8 cellular contexts compared by ENCODE assay signal in genomic region chr1:157993179-157994080, GRCh38. TPM values are rescaled to one million over a fixed set of nuclear protein-coding genes. Genes with fewer than 3 reads are reported as not detected.
DNase-seq lines count a peak whose midpoint lies in the region; ATAC-seq and TF ChIP-seq lines count a peak whose summit lies in the region.

KIRREL1 (plus strand) TSS chr1:157993645; CDS start chr1:157993677, 32 bp downstream.

- H3K27ac ChIP-seq in HCT116 (ENCODE audit: low read depth, low read length) = peak within 1 kb of the TSS; percentile 64; the same call in 1 of the 2 replicates

- H3K27me3 Mint-ChIP-seq in natural killer cell (ENCODE audit: low read depth in 2 of 2) = peaks cover 34 to 38% of the 10 kb centered on the region in 2 donors

- H4K20me1 ChIP-seq in HCT116 (ENCODE audit: insufficient read depth) = no peaks in the 10 kb centered on the region

- intact Hi-C loops in HCT116 (cut with micrococcal nuclease) (no loop called here), natural killer cell (cut with micrococcal nuclease) (loop anchor here (2.0 kb wide), 1 partner anchor 131 kb away; no protein-coding TSS in a partner anchor)

- H3K79me2 ChIP-seq in HCT116 (ENCODE audit: insufficient read depth, low read length) = peaks cover 48% of the 10 kb centered on the region

- BruUV-seq in HCT116 (replicated peaks; lab: Mats Ljungman, UMichigan) = no TSS peak

- no peaks in the 10 kb centered on the region for H3K9me3 Mint-ChIP-seq in natural killer cell

- H3K4me3 ChIP-seq in HCT116 (replicated peaks in 1 of 2; ENCODE audit: low read depth in 1 of 2, low read length in 2 of 2) = peak within 1 kb of the TSS; percentile 87 to 93
- H3K4me3 ChIP-seq in fibroblast of villous mesenchyme (ENCODE audit: low read depth, low read length) = peak within 1 kb of the TSS; percentile 99

- peaks cover 10 to 26% of the 10 kb centered on the region in 2 experiments; a peak in 3 of 4 replicates for H3K4me1 ChIP-seq in HCT116 (ENCODE audit: control insufficient read depth in 1 of 2, insufficient read depth in 2 of 2, low read length in 2 of 2)

- no peak for TF ChIP-seq RAD21 in HCT116 (IDR thresholded peaks at IDR 0.05; ENCODE audit: low read depth)

- H3K4me3 Mint-ChIP-seq in natural killer cell = peak within 1 kb of the TSS; percentile 83

- H3K4me2 ChIP-seq in HCT116 (ENCODE audit: low read length) = peak within 1 kb of the TSS; percentile 93

- RAD21 ChIA-PET in HCT116 (lab: Charles Lee; ENCODE audit: low non-redundant PET in 1 of 2, low total read pairs in 2 of 2, uncharacterized antibody in 2 of 2, unreplicated experiment in 2 of 2) = interaction anchor here (0.6 to 2.0 kb wide), 7 partner anchors 44 to 131 kb away, joined by 3 to 18 read pairs (median 8); no protein-coding TSS in a partner anchor

- H2AFZ ChIP-seq in HCT116 (ENCODE audit: low read depth, low read length, poor library complexity, severe bottlenecking) = peak within 1 kb of the TSS; percentile 53

- TF ChIP-seq CTCF in HCT116 (IDR thresholded peaks at IDR 0.05 in 2 of 3, conservative IDR thresholded peaks at IDR 0.05 in 1 of 3; ENCODE audit: borderline replicate concordance in 1 of 3, insufficient read depth in 1 of 3, low read depth in 2 of 3, low read length in 2 of 3) = no peak
- TF ChIP-seq CTCF in fibroblast of villous mesenchyme (IDR thresholded peaks at IDR 0.05; ENCODE audit: insufficient read depth, low read depth, low read length) = no peak
- TF ChIP-seq CTCF in natural killer cell (IDR thresholded peaks at IDR 0.05) = no peak

- H3K9me2 ChIP-seq in HCT116 (ENCODE audit: insufficient read depth) = no peaks in the 10 kb centered on the region

- in situ Hi-C loops in ACHN (cut with HindIII; ENCODE audit: low pct_ligation_motif_present, low pct_unique_long_range_greater_than_20kb, low sequenced_read_pairs) = no loop called here

- H3K36me3 ChIP-seq in HCT116 (ENCODE audit: control insufficient read depth in 1 of 2, insufficient read depth in 2 of 2, low read length in 2 of 2) = no peaks in the 10 kb centered on the region

- no peak for TF ChIP-seq POLR2A in HCT116 (IDR thresholded peaks at IDR 0.05; ENCODE audit: borderline replicate concordance, extremely low read depth, insufficient read depth, insufficient read length)

- DNase-seq in ACHN = peak; percentile 75
- no peak for DNase-seq in HCT116 (ENCODE audit: low read depth, low spot score)
- peak; percentile 38 for DNase-seq in T1000 (lab: John Stamatoyannopoulos, UW)
- peak; percentile 66 for DNase-seq in fibroblast of villous mesenchyme (ENCODE audit: low read depth)
- DNase-seq in natural killer cell = no peak
- DNase-seq in COLO668 (lab: John Stamatoyannopoulos, UW; ENCODE audit: unreplicated experiment) = no peak
- DNase-seq in NCI-H2081 treated with DMSO at 0.1 percent for 48 hours (lab: John Stamatoyannopoulos, UW) = no peak

- H3K36me3 Mint-ChIP-seq in natural killer cell = no peaks in the 10 kb centered on the region

- CTCF ChIA-PET in HCT116 (lab: Charles Lee) = interaction anchor here (0.9 to 5.5 kb wide), 7 partner anchors 12 to 125 kb away, joined by 3 to 223 read pairs (median 13); no protein-coding TSS in a partner anchor

- no peaks in the 10 kb centered on the region for H3K9me3 ChIP-seq in HCT116 (ENCODE audit: control insufficient read depth in 1 of 2, insufficient read depth in 1 of 2, low read depth in 1 of 2, low read length in 2 of 2)

- peaks cover 0 to 10% of the 10 kb centered on the region in 2 donors for H3K4me1 Mint-ChIP-seq in natural killer cell

- POLR2A ChIA-PET in HCT116 (lab: Charles Lee) = interaction anchor here (0.6 to 1.3 kb wide), 7 partner anchors 11 to 156 kb away, joined by 3 to 5 read pairs (median 4); no protein-coding TSS in a partner anchor

- H3K27ac Mint-ChIP-seq in natural killer cell = no peak within 1 kb of the TSS

- H3K27me3 ChIP-seq in HCT116 (ENCODE audit: insufficient read depth, low read length) = 0 out of 2 replicates have a peak, but pooled peaks cover 1% of the 10 kb centered on the region

- H3K9ac ChIP-seq in HCT116 (ENCODE audit: low read length) = peak within 1 kb of the TSS; percentile 92

- ATAC-seq in HCT116 (peak; percentile 76), natural killer cell (peak in 2 of 3 donors; percentile 21 to 38), GM21526 (IDR thresholded peaks at IDR 0.05; ENCODE audit: low FRiP score, unreplicated experiment) (no peak)

TF ChIP-seq in HCT116, 20 proteins besides CTCF, POLR2A, EP300 and RAD21:
- TF ChIP-seq SRF (IDR thresholded peaks at IDR 0.05; ENCODE audit: low read depth) (no peak), ZNF274 (IDR thresholded peaks at IDR 0.05; ENCODE audit: low read depth, low read length) (no peak), ZFX (IDR thresholded peaks at IDR 0.05) (peak; percentile 51; the same call in 1 of the 2 replicates), POLR2AphosphoS5 (IDR thresholded peaks at IDR 0.05; ENCODE audit: low read depth, low read length) (peak; percentile 92), CBX3 (IDR thresholded peaks at IDR 0.05; ENCODE audit: low read depth) (no peak), JUND (IDR thresholded peaks at IDR 0.05) (no peak), SP1 (IDR thresholded peaks at IDR 0.05; ENCODE audit: low read depth) (no peak), ELF1 (IDR thresholded peaks at IDR 0.05; ENCODE audit: borderline replicate concordance, low read depth) (no peak), EZH2phosphoT487 (IDR thresholded peaks at IDR 0.05; ENCODE audit: borderline replicate concordance) (no peak)
- TF ChIP-seq, protein P1, sequence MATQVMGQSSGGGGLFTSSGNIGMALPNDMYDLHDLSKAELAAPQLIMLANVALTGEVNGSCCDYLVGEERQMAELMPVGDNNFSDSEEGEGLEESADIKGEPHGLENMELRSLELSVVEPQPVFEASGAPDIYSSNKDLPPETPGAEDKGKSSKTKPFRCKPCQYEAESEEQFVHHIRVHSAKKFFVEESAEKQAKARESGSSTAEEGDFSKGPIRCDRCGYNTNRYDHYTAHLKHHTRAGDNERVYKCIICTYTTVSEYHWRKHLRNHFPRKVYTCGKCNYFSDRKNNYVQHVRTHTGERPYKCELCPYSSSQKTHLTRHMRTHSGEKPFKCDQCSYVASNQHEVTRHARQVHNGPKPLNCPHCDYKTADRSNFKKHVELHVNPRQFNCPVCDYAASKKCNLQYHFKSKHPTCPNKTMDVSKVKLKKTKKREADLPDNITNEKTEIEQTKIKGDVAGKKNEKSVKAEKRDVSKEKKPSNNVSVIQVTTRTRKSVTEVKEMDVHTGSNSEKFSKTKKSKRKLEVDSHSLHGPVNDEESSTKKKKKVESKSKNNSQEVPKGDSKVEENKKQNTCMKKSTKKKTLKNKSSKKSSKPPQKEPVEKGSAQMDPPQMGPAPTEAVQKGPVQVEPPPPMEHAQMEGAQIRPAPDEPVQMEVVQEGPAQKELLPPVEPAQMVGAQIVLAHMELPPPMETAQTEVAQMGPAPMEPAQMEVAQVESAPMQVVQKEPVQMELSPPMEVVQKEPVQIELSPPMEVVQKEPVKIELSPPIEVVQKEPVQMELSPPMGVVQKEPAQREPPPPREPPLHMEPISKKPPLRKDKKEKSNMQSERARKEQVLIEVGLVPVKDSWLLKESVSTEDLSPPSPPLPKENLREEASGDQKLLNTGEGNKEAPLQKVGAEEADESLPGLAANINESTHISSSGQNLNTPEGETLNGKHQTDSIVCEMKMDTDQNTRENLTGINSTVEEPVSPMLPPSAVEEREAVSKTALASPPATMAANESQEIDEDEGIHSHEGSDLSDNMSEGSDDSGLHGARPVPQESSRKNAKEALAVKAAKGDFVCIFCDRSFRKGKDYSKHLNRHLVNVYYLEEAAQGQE (IDR thresholded peaks at IDR 0.05; ENCODE audit: low read depth) = no peak
- TF ChIP-seq, protein P2, sequence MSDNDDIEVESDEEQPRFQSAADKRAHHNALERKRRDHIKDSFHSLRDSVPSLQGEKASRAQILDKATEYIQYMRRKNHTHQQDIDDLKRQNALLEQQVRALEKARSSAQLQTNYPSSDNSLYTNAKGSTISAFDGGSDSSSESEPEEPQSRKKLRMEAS (IDR thresholded peaks at IDR 0.05) = peak; percentile 57

RNA-seq across cellular contexts. Expression of gene KIRREL1, which starts in this region (rescaled TPM):
- total RNA-seq in HCT116 (2021; ENCODE audit: unreplicated experiment) (20.0 TPM), fibroblast of villous mesenchyme (120 TPM in 2 replicates), natural killer cell (not detected)
- 12.6 and 14.3 TPM in 2 replicates for polyA plus RNA-seq in HCT116 (2012)

Comparison
In these comparisons a context has a peak if more than half of its experiments do, and no peak if none do; other contexts are left out.
1. RNA of gene KIRREL1 (total RNA-seq): 120 TPM in fibroblast of villous mesenchyme and 20.0 TPM in HCT116 (single experiment); not detected in natural killer cell; every median in the first group is over 10 times any median in the second.
2. Peak in ATAC-seq in natural killer cell; RNA of the gene not detected or under 1 TPM.
3. DNase-seq: peak in ACHN (single experiment), T1000 (single experiment) and fibroblast of villous mesenchyme (single experiment); none in HCT116 (single experiment), natural killer cell (single experiment), COLO668 (single experiment) and NCI-H2081 treated with DMSO at 0.1 percent for 48 hours (single experiment).